ENCODE assay signal across 8 cellular contexts in genomic region chr14:101809671-101810514, GRCh38. TPM values are rescaled to one million over a fixed set of nuclear protein-coding genes. Genes with fewer than 3 reads are reported as not detected.
A peak's percentile ranks its signal among the peaks of the same experiment; 100 is the strongest.
DNase-seq lines count a peak whose midpoint lies in the region; ATAC-seq and TF ChIP-seq lines count a peak whose summit lies in the region.

No MANE protein-coding gene starts in this region.

- 0% methylated on average over 23 of the region's 23 CpGs for WGBS in tibial nerve, 2 donors

- peaks cover 27 to 43% of the 10 kb centered on the region in 2 donors for H3K36me3 Mint-ChIP-seq in activated naive CD4-positive, alpha-beta T cell treated with anti-CD3 and anti-CD28 coated beads, Interleukin-2, amount 50 U/mL, for 72 hours

- TF ChIP-seq POLR2A in tibial nerve (IDR thresholded peaks at IDR 0.05), result peak; percentile 71 to 89

- peaks cover 0 to 4% of the 10 kb centered on the region in 2 donors for H3K9me3 Mint-ChIP-seq in activated naive CD4-positive, alpha-beta T cell treated with anti-CD3 and anti-CD28 coated beads, Interleukin-2, amount 50 U/mL, for 72 hours

- peaks cover 0 to 56% (median 21%) of the 10 kb centered on the region in 4 donors for H3K4me1 ChIP-seq in tibial nerve

- H3K4me3 ChIP-seq in SK-N-MC, result peak overlapping the region; percentile 97
- peak overlapping the region; percentile 60 to 77 (median 66) for H3K4me3 ChIP-seq in tibial nerve

- peak overlapping the region; percentile 98 for H3K9ac ChIP-seq in SK-N-MC (ENCODE audit: insufficient read length)

- DNase-seq in GM10266 (ENCODE audit: extremely low spot score) (peak; percentile 82), NCI-H1048 (lab: John Stamatoyannopoulos, UW) (peak; percentile 86), SK-N-MC (ENCODE audit: low read depth, low spot score) (peak; percentile 94), glomerular endothelial cell (ENCODE audit: extremely low read depth, low read depth, low spot score) (peak; percentile 85), nucleus accumbens (lab: John Stamatoyannopoulos, UW) (peak in 55 of 56 donors; percentile 50 to 93 (median 82)), tibial nerve (ENCODE audit: low spot score in 2 of 2) (peak; percentile 70 to 84)
- peak; percentile 74 to 81 for DNase-seq in activated naive CD4-positive, alpha-beta T cell treated with anti-CD3 and anti-CD28 coated beads, Interleukin-2, amount 50 U/mL, for 72 hours (ENCODE audit: low spot score in 2 of 2)

- H3K27ac Mint-ChIP-seq in activated naive CD4-positive, alpha-beta T cell treated with anti-CD3 and anti-CD28 coated beads, Interleukin-2, amount 50 U/mL, for 72 hours, result peak overlapping the region; percentile 97 to 99

- no peaks in the 10 kb centered on the region for H3K27me3 ChIP-seq in tibial nerve

- H3K27ac ChIP-seq in SK-N-MC, result peak overlapping the region; percentile 100
- H3K27ac ChIP-seq in tibial nerve, result peak overlapping the region; percentile 98 to 100 (median 99)

- peak; percentile 89 for ATAC-seq in HG02610 (IDR thresholded peaks at IDR 0.05; ENCODE audit: unreplicated experiment)
- peak; percentile 88 to 90 for ATAC-seq in activated naive CD4-positive, alpha-beta T cell treated with anti-CD3 and anti-CD28 coated beads, Interleukin-2, amount 50 U/mL, for 72 hours

- TF ChIP-seq CTCF in GM10266 (IDR thresholded peaks at IDR 0.05; ENCODE audit: control insufficient read depth, insufficient read depth, low read depth, missing control alignments) (no peak), tibial nerve (IDR thresholded peaks at IDR 0.05) (no peak)

- H3K9me3 ChIP-seq in SK-N-MC (ENCODE audit: low read depth, low read length) (no peaks in the 10 kb centered on the region), tibial nerve (no peaks in the 10 kb centered on the region)

- TF ChIP-seq EP300 in tibial nerve (IDR thresholded peaks at IDR 0.05), result peak; percentile 75 to 99

- peaks cover 20% of the 10 kb centered on the region for H3K36me3 ChIP-seq in SK-N-MC (ENCODE audit: insufficient read depth, low read length)
- peaks cover 0 to 3% (median 0%) of the 10 kb centered on the region in 3 donors for H3K36me3 ChIP-seq in tibial nerve

RNA-seq across cellular contexts. Expression of gene PPP2R5C, which starts 48.4 kb away (rescaled TPM):
- total RNA-seq in activated naive CD4-positive, alpha-beta T cell treated with anti-CD3 and anti-CD28 coated beads, Interleukin-2, amount 50 U/mL, for 72 hours, result 100 to 1,000 TPM; 282 to 355 TPM
- 63.6 and 66.9 TPM in 2 replicates for total RNA-seq in glomerular endothelial cell
- total RNA-seq in tibial nerve, result 100 to 1,000 TPM in 1 of 4 donors, 10 to 100 TPM in 3; 63.3 to 113 (median 75.9) TPM

Comparison
In these comparisons a context has a peak if more than half of its experiments do, and no peak if none do; other contexts are left out.
1. Peak in every context shown above with its lines: DNase-seq, ATAC-seq, H3K4me3 ChIP-seq and H3K27ac ChIP-seq.